Comparison of ENCODE assay signal across 1 cellular context in the genomic region with DNA sequence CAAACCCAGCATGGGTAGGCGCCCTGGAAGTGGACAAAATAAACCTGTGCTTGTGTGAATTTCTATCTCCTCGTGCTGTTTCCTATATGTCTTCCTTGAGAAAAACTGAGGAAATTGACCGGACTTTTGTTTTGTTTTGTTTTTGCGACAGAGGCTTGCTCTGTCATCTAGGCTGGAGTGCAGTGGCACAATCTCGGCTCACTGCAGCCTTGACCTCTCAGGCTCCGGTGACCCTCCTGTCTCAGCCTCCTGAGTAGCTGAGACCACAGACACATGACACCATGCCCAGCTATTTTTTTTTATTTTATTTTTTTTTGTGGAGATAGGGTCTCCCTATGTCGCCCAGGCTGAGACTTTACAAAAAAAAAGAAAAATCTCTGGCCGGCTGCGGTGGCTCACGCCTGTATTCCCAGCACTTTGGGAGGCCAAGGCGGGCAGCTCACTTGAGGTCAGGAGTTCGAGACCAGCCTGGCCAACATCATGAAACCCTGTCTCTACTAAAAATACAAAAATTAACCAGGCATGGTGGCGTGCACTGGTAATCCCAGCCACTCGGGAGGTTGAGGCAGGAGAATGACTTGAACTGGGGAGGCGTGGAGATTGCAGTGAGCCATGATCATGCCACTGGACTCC.
TF ChIP-seq lines count a peak whose summit lies in the region.

No MANE protein-coding gene starts in this region.

TF ChIP-seq in HepG2, 621 proteins besides CTCF, POLR2A, EP300 and RAD21 (continued from another document and continues in another):
- TF ChIP-seq ARID5B (CRISPR knock-in tag; IDR thresholded peaks at IDR 0.05) (peak; percentile 72), NFATC3 (CRISPR knock-in tag; IDR thresholded peaks at IDR 0.05) (no peak), ZNF713 (CRISPR knock-in tag; IDR thresholded peaks at IDR 0.05) (no peak), ZNF235 (CRISPR knock-in tag; IDR thresholded peaks at IDR 0.05; ENCODE audit: borderline replicate concordance) (no peak), ZNF329 (CRISPR knock-in tag; IDR thresholded peaks at IDR 0.05; ENCODE audit: low read depth) (no peak), KAT7 (CRISPR knock-in tag; IDR thresholded peaks at IDR 0.05; ENCODE audit: borderline replicate concordance) (no peak), FOXA3 (CRISPR knock-in tag; IDR thresholded peaks at IDR 0.05) (0 out of 2 replicates have a peak, but pooled peaks have one; percentile 6), CBX2 (IDR thresholded peaks at IDR 0.05; ENCODE audit: low read depth, low read length) (0 out of 2 replicates have a peak, but pooled peaks have one; percentile 7), CBX2 (CRISPR knock-in tag; IDR thresholded peaks at IDR 0.05; ENCODE audit: low read depth) (no peak), ZNF652 (CRISPR knock-in tag; IDR thresholded peaks at IDR 0.05; ENCODE audit: borderline replicate concordance, low read depth) (no peak), GABPA (IDR thresholded peaks at IDR 0.05; ENCODE audit: low read depth, low read length) (no peak), GABPA (CRISPR knock-in tag; IDR thresholded peaks at IDR 0.05; ENCODE audit: low read depth) (no peak), ZBTB38 (CRISPR knock-in tag; IDR thresholded peaks at IDR 0.05) (0 out of 2 replicates have a peak, but pooled peaks have one; percentile 38), ZNF354B (CRISPR knock-in tag; IDR thresholded peaks at IDR 0.05) (no peak), NFE2 (CRISPR knock-in tag; IDR thresholded peaks at IDR 0.05) (no peak), ZNF615 (CRISPR knock-in tag; IDR thresholded peaks at IDR 0.05; ENCODE audit: borderline replicate concordance) (no peak), ZSCAN29 (CRISPR knock-in tag; conservative IDR thresholded peaks at IDR 0.05) (no peak), ZMAT3 (CRISPR knock-in tag; conservative IDR thresholded peaks at IDR 0.05) (0 out of 2 replicates have a peak, but pooled peaks have one; percentile 45), GATAD2A (CRISPR knock-in tag; IDR thresholded peaks at IDR 0.05) (peak; percentile 70), ZNF761 (CRISPR knock-in tag; conservative IDR thresholded peaks at IDR 0.05) (no peak), ZNF841 (CRISPR knock-in tag; IDR thresholded peaks at IDR 0.05; ENCODE audit: borderline replicate concordance) (no peak), NFYB (CRISPR knock-in tag; IDR thresholded peaks at IDR 0.05) (0 out of 2 replicates have a peak, but pooled peaks have one; percentile 11), ZKSCAN8 (CRISPR knock-in tag; IDR thresholded peaks at IDR 0.05; ENCODE audit: borderline replicate concordance) (no peak), ZBTB1 (CRISPR knock-in tag; IDR thresholded peaks at IDR 0.05; ENCODE audit: borderline replicate concordance) (no peak), KDM6A (CRISPR knock-in tag; IDR thresholded peaks at IDR 0.05; ENCODE audit: low read depth) (no peak), IRX3 (CRISPR knock-in tag; IDR thresholded peaks at IDR 0.05; ENCODE audit: borderline replicate concordance, low read depth) (no peak), RELA (CRISPR knock-in tag; IDR thresholded peaks at IDR 0.05) (no peak), ZNF549 (CRISPR knock-in tag; IDR thresholded peaks at IDR 0.05) (no peak), ZXDC (CRISPR knock-in tag; IDR thresholded peaks at IDR 0.05) (no peak), PHF20 (CRISPR knock-in tag; IDR thresholded peaks at IDR 0.05) (no peak), MLXIP (CRISPR knock-in tag; IDR thresholded peaks at IDR 0.05; ENCODE audit: borderline replicate concordance) (0 out of 2 replicates have a peak, but pooled peaks have one; percentile 36), ZNF614 (CRISPR knock-in tag; IDR thresholded peaks at IDR 0.05; ENCODE audit: borderline replicate concordance) (no peak), MLLT10 (CRISPR knock-in tag; IDR thresholded peaks at IDR 0.05) (no peak), MIER3 (CRISPR knock-in tag; IDR thresholded peaks at IDR 0.05; ENCODE audit: borderline replicate concordance) (no peak), NR2F1 (CRISPR knock-in tag; IDR thresholded peaks at IDR 0.05) (peak; percentile 72 to 83), ATRX (CRISPR knock-in tag; IDR thresholded peaks at IDR 0.05; ENCODE audit: borderline replicate concordance) (no peak), KDM2A (CRISPR knock-in tag; IDR thresholded peaks at IDR 0.05; ENCODE audit: borderline replicate concordance, low read depth) (0 out of 2 replicates have a peak, but pooled peaks have one; percentile 10), BORCS8-MEF2B (CRISPR knock-in tag; IDR thresholded peaks at IDR 0.05) (no peak)
- TF ChIP-seq, protein P1, sequence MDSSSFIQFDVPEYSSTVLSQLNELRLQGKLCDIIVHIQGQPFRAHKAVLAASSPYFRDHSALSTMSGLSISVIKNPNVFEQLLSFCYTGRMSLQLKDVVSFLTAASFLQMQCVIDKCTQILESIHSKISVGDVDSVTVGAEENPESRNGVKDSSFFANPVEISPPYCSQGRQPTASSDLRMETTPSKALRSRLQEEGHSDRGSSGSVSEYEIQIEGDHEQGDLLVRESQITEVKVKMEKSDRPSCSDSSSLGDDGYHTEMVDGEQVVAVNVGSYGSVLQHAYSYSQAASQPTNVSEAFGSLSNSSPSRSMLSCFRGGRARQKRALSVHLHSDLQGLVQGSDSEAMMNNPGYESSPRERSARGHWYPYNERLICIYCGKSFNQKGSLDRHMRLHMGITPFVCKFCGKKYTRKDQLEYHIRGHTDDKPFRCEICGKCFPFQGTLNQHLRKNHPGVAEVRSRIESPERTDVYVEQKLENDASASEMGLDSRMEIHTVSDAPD (CRISPR knock-in tag; IDR thresholded peaks at IDR 0.05) = 0 out of 2 replicates have a peak, but pooled peaks have one; percentile 17
- TF ChIP-seq, protein P2, sequence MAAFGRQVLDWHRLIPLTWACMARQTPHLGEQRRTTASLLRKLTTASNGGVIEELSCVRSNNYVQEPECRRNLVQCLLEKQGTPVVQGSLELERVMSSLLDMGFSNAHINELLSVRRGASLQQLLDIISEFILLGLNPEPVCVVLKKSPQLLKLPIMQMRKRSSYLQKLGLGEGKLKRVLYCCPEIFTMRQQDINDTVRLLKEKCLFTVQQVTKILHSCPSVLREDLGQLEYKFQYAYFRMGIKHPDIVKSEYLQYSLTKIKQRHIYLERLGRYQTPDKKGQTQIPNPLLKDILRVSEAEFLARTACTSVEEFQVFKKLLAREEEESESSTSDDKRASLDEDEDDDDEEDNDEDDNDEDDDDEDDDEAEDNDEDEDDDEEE (CRISPR knock-in tag; IDR thresholded peaks at IDR 0.05) = no peak
- TF ChIP-seq, protein P3, sequence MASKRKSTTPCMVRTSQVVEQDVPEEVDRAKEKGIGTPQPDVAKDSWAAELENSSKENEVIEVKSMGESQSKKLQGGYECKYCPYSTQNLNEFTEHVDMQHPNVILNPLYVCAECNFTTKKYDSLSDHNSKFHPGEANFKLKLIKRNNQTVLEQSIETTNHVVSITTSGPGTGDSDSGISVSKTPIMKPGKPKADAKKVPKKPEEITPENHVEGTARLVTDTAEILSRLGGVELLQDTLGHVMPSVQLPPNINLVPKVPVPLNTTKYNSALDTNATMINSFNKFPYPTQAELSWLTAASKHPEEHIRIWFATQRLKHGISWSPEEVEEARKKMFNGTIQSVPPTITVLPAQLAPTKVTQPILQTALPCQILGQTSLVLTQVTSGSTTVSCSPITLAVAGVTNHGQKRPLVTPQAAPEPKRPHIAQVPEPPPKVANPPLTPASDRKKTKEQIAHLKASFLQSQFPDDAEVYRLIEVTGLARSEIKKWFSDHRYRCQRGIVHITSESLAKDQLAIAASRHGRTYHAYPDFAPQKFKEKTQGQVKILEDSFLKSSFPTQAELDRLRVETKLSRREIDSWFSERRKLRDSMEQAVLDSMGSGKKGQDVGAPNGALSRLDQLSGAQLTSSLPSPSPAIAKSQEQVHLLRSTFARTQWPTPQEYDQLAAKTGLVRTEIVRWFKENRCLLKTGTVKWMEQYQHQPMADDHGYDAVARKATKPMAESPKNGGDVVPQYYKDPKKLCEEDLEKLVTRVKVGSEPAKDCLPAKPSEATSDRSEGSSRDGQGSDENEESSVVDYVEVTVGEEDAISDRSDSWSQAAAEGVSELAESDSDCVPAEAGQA (IDR thresholded peaks at IDR 0.05; ENCODE audit: low read depth) = no peak
- TF ChIP-seq, protein P3 (CRISPR knock-in tag; IDR thresholded peaks at IDR 0.05; ENCODE audit: borderline replicate concordance) = no peak
- TF ChIP-seq, protein P4, sequence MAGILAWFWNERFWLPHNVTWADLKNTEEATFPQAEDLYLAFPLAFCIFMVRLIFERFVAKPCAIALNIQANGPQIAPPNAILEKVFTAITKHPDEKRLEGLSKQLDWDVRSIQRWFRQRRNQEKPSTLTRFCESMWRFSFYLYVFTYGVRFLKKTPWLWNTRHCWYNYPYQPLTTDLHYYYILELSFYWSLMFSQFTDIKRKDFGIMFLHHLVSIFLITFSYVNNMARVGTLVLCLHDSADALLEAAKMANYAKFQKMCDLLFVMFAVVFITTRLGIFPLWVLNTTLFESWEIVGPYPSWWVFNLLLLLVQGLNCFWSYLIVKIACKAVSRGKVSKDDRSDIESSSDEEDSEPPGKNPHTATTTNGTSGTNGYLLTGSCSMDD (CRISPR knock-in tag; IDR thresholded peaks at IDR 0.05) = no peak
